Comparison of ENCODE assay signal across 10 cellular contexts in genomic region chr1:181255270-181255929, GRCh38.
DNase-seq lines count a peak whose midpoint lies in the region; ATAC-seq, FAIRE-seq and TF ChIP-seq lines count a peak whose summit lies in the region.
"Had no signal": no experiment of that assay in that cellular context is flagged by ENCODE, and none has a peak within 500 bp of the region (broad histone marks: within the 10 kb centered on the region; RNA-seq: fewer than 3 reads in every experiment).

No MANE protein-coding gene starts in this region.

- H3K4me3 ChIP-seq in fibroblast of villous mesenchyme (ENCODE audit: low read depth, low read length) = no peak overlapping the region
- H3K4me3 ChIP-seq in skeletal muscle cell (ENCODE audit: low read depth, low read length) = no peak overlapping the region
- H3K4me3 ChIP-seq: coronary artery had no signal

- peak; percentile 38 for DNase-seq in H54 (ENCODE audit: insufficient read length, low spot score)
- DNase-seq in T1000 (lab: John Stamatoyannopoulos, UW) = peak; percentile 74
- peak; percentile 90 for DNase-seq in fibroblast of villous mesenchyme (ENCODE audit: low read depth)
- peak; percentile 98 for DNase-seq in skeletal muscle cell (ENCODE audit: low read depth)
- no peak for DNase-seq in SHP77 (lab: John Stamatoyannopoulos, UW)
- no peak for DNase-seq in activated T-cell treated with anti-CD3 and anti-CD28 coated beads, Interleukin-2, amount 50 U/mL, for 48 hours
- DNase-seq: stimulated activated CD4-positive, alpha-beta T cell treated with anti-CD3 and anti-CD28 coated beads, Interleukin-12 subunit alpha, Interleukin-12 subunit beta, amount 100 ng/mL, for 4 hours had no signal

- TF ChIP-seq CTCF in fibroblast of villous mesenchyme (IDR thresholded peaks at IDR 0.05; ENCODE audit: insufficient read depth, low read depth, low read length) = no peak

- FAIRE-seq in H54 (lab: Jason Lieb, UNC) = peak; percentile 30
- FAIRE-seq: islet of Langerhans had no signal

- no peak for ATAC-seq in HG03097 (IDR thresholded peaks at IDR 0.05; ENCODE audit: low FRiP score, unreplicated experiment)

- TF ChIP-seq POLR2A in H54 (IDR thresholded peaks at IDR 0.05; ENCODE audit: low read depth, low read length) = no peak

Comparison
In these comparisons a context has a peak if more than half of its experiments do, and no peak if none do; other contexts are left out.
1. DNase-seq: peak in H54 (single experiment), T1000 (single experiment), fibroblast of villous mesenchyme (single experiment) and skeletal muscle cell (single experiment); none in SHP77 (0 of 2) and activated T-cell treated with anti-CD3 and anti-CD28 coated beads, Interleukin-2, amount 50 U/mL, for 48 hours (0 of 2).